ENCODE assay signal across 8 cellular contexts in genomic region chr20:43590392-43591303, GRCh38. TPM values are rescaled to one million over a fixed set of nuclear protein-coding genes. Genes with fewer than 3 reads are reported as not detected.
A peak's percentile ranks its signal among the peaks of the same experiment; 100 is the strongest.
DNase-seq lines count a peak whose midpoint lies in the region; ATAC-seq and TF ChIP-seq lines count a peak whose summit lies in the region.

TSS of gene IFT52 (plus strand) at chr20:43590937. CDS start at chr20:43594699, 3,762 bp downstream.

- H3K4me3 ChIP-seq in NT2/D1 (ENCODE audit: insufficient read length, low read depth): peak within 1 kb of the TSS; percentile 70
- H3K4me3 ChIP-seq in endodermal cell (ENCODE audit: low read length): peak within 1 kb of the TSS; percentile 93

- H3K4me1 Mint-ChIP-seq in endodermal cell: peaks cover 11% of the 10 kb centered on the region

- H3K27me3 Mint-ChIP-seq in endodermal cell (ENCODE audit: insufficient read depth): no peaks in the 10 kb centered on the region

- H3K9me3 Mint-ChIP-seq in endodermal cell: no peaks in the 10 kb centered on the region

- peak within 1 kb of the TSS; percentile 99 for H3K27ac Mint-ChIP-seq in endodermal cell

- TF ChIP-seq CTCF in endodermal cell (conservative IDR thresholded peaks at IDR 0.05): peak; percentile 10

- WGBS in endodermal cell (ENCODE audit: insufficient coverage in 1 of 2, insufficient read length in 1 of 2), 2 experiments: 0 to 1% methylated on average over 46 to 65 of the region's 68 CpGs

- no peaks in the 10 kb centered on the region for H3K9me3 ChIP-seq in NT2/D1 (ENCODE audit: insufficient read depth, low read length)
- no peaks in the 10 kb centered on the region for H3K9me3 ChIP-seq in endodermal cell (ENCODE audit: control insufficient read depth, low read length)

- peak; percentile 95 for ATAC-seq in GM21367 (IDR thresholded peaks at IDR 0.05; ENCODE audit: unreplicated experiment)

- H3K27me3 ChIP-seq in NT2/D1 (ENCODE audit: insufficient read depth, insufficient read length) (no peaks in the 10 kb centered on the region), endodermal cell (ENCODE audit: control insufficient read depth, insufficient read depth, low read length, poor library complexity, severe bottlenecking) (no peaks in the 10 kb centered on the region)

- H3K36me3 ChIP-seq in NT2/D1 (ENCODE audit: insufficient read depth, insufficient read length, low read length) (peaks cover 16% of the 10 kb centered on the region), endodermal cell (ENCODE audit: control insufficient read depth, insufficient read depth, low read length) (peaks cover 19% of the 10 kb centered on the region)

- DNase-seq in COLO829 (ENCODE audit: low spot score): peak; percentile 90
- DNase-seq in HUDEP-2 (lab: John Stamatoyannopoulos, UW; ENCODE audit: unreplicated experiment in 76 of 76): peak in 74 of 76 experiments; percentile 22 to 95 (median 83)
- peak; percentile 94 for DNase-seq in NT2/D1 (ENCODE audit: low read depth, low spot score)
- peak; percentile 66 for DNase-seq in activated CD8-positive, alpha-beta memory T cell treated with anti-CD3 and anti-CD28 coated beads, Interleukin-2, amount 50 U/mL, for 1 hour (ENCODE audit: extremely low read depth)
- peak; percentile 96 for DNase-seq in endodermal cell
- peak; percentile 95 for DNase-seq in mesenteric fat pad (ENCODE audit: low spot score)
- DNase-seq in stimulated activated CD8-positive, alpha-beta memory T cell treated with anti-CD3 and anti-CD28 coated beads, Interleukin-15, amount 100 ng/mL, for 24 hours (ENCODE audit: low read depth): peak; percentile 72

- H3K9ac ChIP-seq in NT2/D1 (ENCODE audit: insufficient read length, low read depth) (peak within 1 kb of the TSS; percentile 80), endodermal cell (ENCODE audit: extremely low read depth, low read length, poor library complexity, severe bottlenecking) (peak within 1 kb of the TSS; percentile 80)

- peaks cover 15% of the 10 kb centered on the region for H3K36me3 Mint-ChIP-seq in endodermal cell (ENCODE audit: low read depth)

- H3K27ac ChIP-seq in endodermal cell (ENCODE audit: low read depth, low read length): peak within 1 kb of the TSS; percentile 90

- H3K4me1 ChIP-seq in NT2/D1 (ENCODE audit: insufficient read depth, insufficient read length): no peaks in the 10 kb centered on the region
- H3K4me1 ChIP-seq in endodermal cell (ENCODE audit: control insufficient read depth, insufficient read depth, low read length): no peaks in the 10 kb centered on the region

- peak within 1 kb of the TSS; percentile 82 for H3K4me3 Mint-ChIP-seq in endodermal cell

RNA-seq across cellular contexts. Expression of gene IFT52, which starts in this region (rescaled TPM):
- total RNA-seq in endodermal cell: 10 to 100 TPM; 41.4 to 58.3 TPM
- 80.8 TPM for polyA plus RNA-seq in endodermal cell (2013, experiment 1 of 2)
- 83.5 TPM for polyA plus RNA-seq in endodermal cell (2013, experiment 2 of 2)
- total RNA-seq in mesenteric fat pad: 25.9 TPM

Comparison
In these comparisons a context has a peak if more than half of its experiments do, and no peak if none do; other contexts are left out.
1. Peak in every context shown above with its lines: DNase-seq, ATAC-seq, H3K4me3 ChIP-seq and H3K27ac ChIP-seq.